Comparison of ENCODE assay signal across 1 cellular context in genomic region chr5:87780831-87781760, GRCh38.
TF ChIP-seq lines count a peak whose summit lies in the region.

No MANE protein-coding gene starts in this region.

TF ChIP-seq in K562, 482 proteins besides CTCF, POLR2A, EP300 and RAD21 (continued from another document):
- TF ChIP-seq, protein P1, sequence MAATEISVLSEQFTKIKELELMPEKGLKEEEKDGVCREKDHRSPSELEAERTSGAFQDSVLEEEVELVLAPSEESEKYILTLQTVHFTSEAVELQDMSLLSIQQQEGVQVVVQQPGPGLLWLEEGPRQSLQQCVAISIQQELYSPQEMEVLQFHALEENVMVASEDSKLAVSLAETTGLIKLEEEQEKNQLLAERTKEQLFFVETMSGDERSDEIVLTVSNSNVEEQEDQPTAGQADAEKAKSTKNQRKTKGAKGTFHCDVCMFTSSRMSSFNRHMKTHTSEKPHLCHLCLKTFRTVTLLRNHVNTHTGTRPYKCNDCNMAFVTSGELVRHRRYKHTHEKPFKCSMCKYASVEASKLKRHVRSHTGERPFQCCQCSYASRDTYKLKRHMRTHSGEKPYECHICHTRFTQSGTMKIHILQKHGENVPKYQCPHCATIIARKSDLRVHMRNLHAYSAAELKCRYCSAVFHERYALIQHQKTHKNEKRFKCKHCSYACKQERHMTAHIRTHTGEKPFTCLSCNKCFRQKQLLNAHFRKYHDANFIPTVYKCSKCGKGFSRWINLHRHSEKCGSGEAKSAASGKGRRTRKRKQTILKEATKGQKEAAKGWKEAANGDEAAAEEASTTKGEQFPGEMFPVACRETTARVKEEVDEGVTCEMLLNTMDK (IDR thresholded peaks at IDR 0.05; ENCODE audit: borderline replicate concordance, insufficient read depth, low read depth, low read length, poor library complexity, severe bottlenecking): peak; percentile 6
- TF ChIP-seq MYC (IDR thresholded peaks at IDR 0.05; ENCODE audit: low read depth, low read length): peak; percentile 61
- TF ChIP-seq MYC (CRISPR knock-in tag; IDR thresholded peaks at IDR 0.05; ENCODE audit: borderline replicate concordance, low read depth): no peak
- TF ChIP-seq L3MBTL2 (IDR thresholded peaks at IDR 0.05): peak; percentile 15; the same call in 1 of the 2 replicates
- peak; percentile 71; the same call in 1 of the 2 replicates for TF ChIP-seq DEAF1 (CRISPR knock-in tag; IDR thresholded peaks at IDR 0.05)
- peak; percentile 95 for TF ChIP-seq STAG1 (CRISPR knock-in tag; IDR thresholded peaks at IDR 0.05; ENCODE audit: borderline replicate concordance)
